ENCODE assay signal across 9 cellular contexts in the genomic region with DNA sequence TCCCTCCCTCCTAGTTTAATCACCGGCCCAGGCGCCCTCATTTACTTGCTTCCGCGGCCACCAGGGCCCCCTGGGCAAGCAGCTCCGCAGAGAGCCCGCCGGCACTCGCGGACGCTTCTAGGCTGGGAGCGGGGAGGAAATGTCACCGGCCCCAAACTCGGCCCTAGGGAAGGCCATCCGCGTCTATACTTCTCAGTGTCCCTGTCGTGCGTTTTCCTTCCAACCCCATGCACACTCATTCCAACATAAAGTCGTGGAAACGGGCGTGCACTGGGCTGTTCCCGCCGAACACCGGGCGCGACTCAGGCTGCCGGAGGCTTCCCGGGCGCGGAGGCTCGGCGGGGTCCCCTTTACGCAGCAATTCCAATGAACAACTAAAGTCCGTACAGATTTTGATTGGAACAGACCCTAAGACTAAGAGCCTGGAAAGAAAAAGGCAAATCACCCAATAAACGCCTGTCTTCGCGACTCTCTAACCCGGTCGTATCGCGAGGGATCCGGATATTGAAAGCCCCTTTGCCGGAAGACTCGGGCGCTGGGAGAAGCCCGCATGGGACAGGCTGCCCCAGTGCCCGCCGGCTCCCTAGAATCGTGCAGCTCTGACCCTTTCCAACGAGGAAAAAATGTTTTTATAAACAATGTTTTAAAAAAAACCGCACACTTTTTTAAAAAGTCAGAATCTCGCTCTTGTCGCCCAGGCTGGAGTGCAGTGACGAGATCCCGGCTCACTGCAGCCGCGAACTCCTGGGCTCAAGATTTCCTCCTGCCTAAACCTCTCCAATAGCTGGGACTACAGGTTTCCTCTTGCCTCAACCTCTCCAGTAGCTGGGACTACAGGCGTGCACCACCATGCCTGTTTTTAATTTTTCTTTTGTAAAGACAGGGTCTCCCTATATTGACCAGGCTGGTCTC. TPM values are rescaled to one million over a fixed set of nuclear protein-coding genes. Genes with fewer than 3 reads are reported as not detected.
DNase-seq lines count a peak whose midpoint lies in the region; ATAC-seq, FAIRE-seq and TF ChIP-seq lines count a peak whose summit lies in the region.
"Had no signal": no experiment of that assay in that cellular context is flagged by ENCODE, and none has a peak within 500 bp of the region (broad histone marks: within the 10 kb centered on the region; RNA-seq: fewer than 3 reads in every experiment).

No MANE protein-coding gene starts in this region.

- peak overlapping the region; percentile 36 to 39 for H3K9ac ChIP-seq in kidney (ENCODE audit: low read length in 2 of 2)

- no peaks in the 10 kb centered on the region for H3K9me3 Mint-ChIP-seq in activated T-cell treated with anti-CD3 and anti-CD28 coated beads, Interleukin-2, amount 50 U/mL, for 4 hours
- no peaks in the 10 kb centered on the region for H3K9me3 Mint-ChIP-seq in activated T-helper 17 cell treated with anti-CD3 and anti-CD28 coated beads, Interleukin-2, amount 50 U/mL, for 72 hours

- H3K36me3 ChIP-seq in kidney (ENCODE audit: control insufficient read depth in 1 of 2, insufficient read depth in 2 of 2, low read length in 2 of 2), result no peaks in the 10 kb centered on the region
- no peaks in the 10 kb centered on the region for H3K36me3 ChIP-seq in thoracic aorta

- H3K36me3 Mint-ChIP-seq in activated T-cell treated with anti-CD3 and anti-CD28 coated beads, Interleukin-2, amount 50 U/mL, for 4 hours (ENCODE audit: insufficient read depth), result no peaks in the 10 kb centered on the region
- no peaks in the 10 kb centered on the region for H3K36me3 Mint-ChIP-seq in activated T-helper 17 cell treated with anti-CD3 and anti-CD28 coated beads, Interleukin-2, amount 50 U/mL, for 72 hours (ENCODE audit: low read depth)

- DNase-seq in activated T-cell treated with anti-CD3 and anti-CD28 coated beads, Interleukin-2, amount 50 U/mL, for 4 hours, result no peak
- DNase-seq in activated T-cell treated with anti-CD3 and anti-CD28 coated beads, Interleukin-2, amount 50 U/mL, for 1 hour, result no peak
- DNase-seq in kidney (no peak), thoracic aorta (ENCODE audit: low spot score) (no peak), NCI-H82 (lab: John Stamatoyannopoulos, UW) (no peak), C1 segment of cervical spinal cord (lab: John Stamatoyannopoulos, UW) (no peak), cerebellum (ENCODE audit: low spot score) (no peak)
- DNase-seq: NCI-H1092 treated with DMSO at 0.1 percent for 48 hours had no signal

- intact Hi-C loops in kidney (cut with DNase I), result no loop called here

- H3K4me3 ChIP-seq in kidney (ENCODE audit: low read length in 2 of 2) (peak overlapping the region; percentile 30 to 56), thoracic aorta (peak overlapping the region; percentile 63)

- no peak for FAIRE-seq in kidney (lab: Jason Lieb, UNC)

- peaks cover 7% of the 10 kb centered on the region for H3K27me3 ChIP-seq in thoracic aorta (replicated peaks; ENCODE audit: insufficient read depth)

- peaks cover under 1 to 6% of the 10 kb centered on the region in 2 donors for H3K4me1 ChIP-seq in kidney (ENCODE audit: control insufficient read depth in 1 of 2, insufficient read depth in 1 of 2, low read depth in 1 of 2, low read length in 2 of 2)
- H3K4me1 ChIP-seq in thoracic aorta (ENCODE audit: control insufficient read depth in 1 of 2, low read depth in 2 of 2), result peaks cover 15 to 38% of the 10 kb centered on the region in 2 donors

- H3K4me1 Mint-ChIP-seq in activated T-cell treated with anti-CD3 and anti-CD28 coated beads, Interleukin-2, amount 50 U/mL, for 4 hours (ENCODE audit: low read depth), result peaks cover 28% of the 10 kb centered on the region
- no peaks in the 10 kb centered on the region for H3K4me1 Mint-ChIP-seq in activated T-helper 17 cell treated with anti-CD3 and anti-CD28 coated beads, Interleukin-2, amount 50 U/mL, for 72 hours

- H3K27me3 Mint-ChIP-seq in activated T-cell treated with anti-CD3 and anti-CD28 coated beads, Interleukin-2, amount 50 U/mL, for 4 hours (ENCODE audit: low read depth), result peaks cover 78% of the 10 kb centered on the region
- peaks cover 67% of the 10 kb centered on the region for H3K27me3 Mint-ChIP-seq in activated T-helper 17 cell treated with anti-CD3 and anti-CD28 coated beads, Interleukin-2, amount 50 U/mL, for 72 hours

- H3K4me3 Mint-ChIP-seq in activated T-cell treated with anti-CD3 and anti-CD28 coated beads, Interleukin-2, amount 50 U/mL, for 4 hours, result peak overlapping the region; percentile 66
- peak overlapping the region; percentile 42 for H3K4me3 Mint-ChIP-seq in activated T-helper 17 cell treated with anti-CD3 and anti-CD28 coated beads, Interleukin-2, amount 50 U/mL, for 72 hours

- peak in 1 of 2 donors; percentile 20 for ATAC-seq in activated T-cell treated with anti-CD3 and anti-CD28 coated beads, Interleukin-2, amount 50 U/mL, for 4 hours
- ATAC-seq in activated T-helper 17 cell treated with anti-CD3 and anti-CD28 coated beads, Interleukin-2, amount 50 U/mL, for 72 hours (replicated peaks), result no peak
- ATAC-seq in thoracic aorta (ENCODE audit: insufficient number of reproducible peaks, low FRiP score, low read depth), result no peak

- no peak overlapping the region for H3K27ac Mint-ChIP-seq in activated T-helper 17 cell treated with anti-CD3 and anti-CD28 coated beads, Interleukin-2, amount 50 U/mL, for 72 hours

- H3K9me3 ChIP-seq in kidney (ENCODE audit: control insufficient read depth in 1 of 2, low read length in 2 of 2) (no peaks in the 10 kb centered on the region), thoracic aorta (no peaks in the 10 kb centered on the region)

- no peak for TF ChIP-seq CTCF in kidney (IDR thresholded peaks at IDR 0.05; ENCODE audit: borderline replicate concordance, extremely low read depth, insufficient read depth)
- TF ChIP-seq CTCF in thoracic aorta (IDR thresholded peaks at IDR 0.05), result no peak

- H3K27ac ChIP-seq in kidney (ENCODE audit: low read depth in 2 of 2, low read length in 2 of 2) (peak overlapping the region in 1 of 2 donors; percentile 34), thoracic aorta (no peak overlapping the region)

RNA-seq across cellular contexts. Expression of a gene that starts 1.3 kb away (rescaled TPM):
- total RNA-seq in activated T-cell treated with anti-CD3 and anti-CD28 coated beads, Interleukin-2, amount 50 U/mL, for 4 hours, result under 1 TPM; 0.11 to 0.87 (median 0.28) TPM
- not detected for total RNA-seq in activated T-helper 17 cell treated with anti-CD3 and anti-CD28 coated beads, Interleukin-2, amount 50 U/mL, for 72 hours
- total RNA-seq in kidney (5.2 TPM), thoracic aorta (not detected), cerebellum (not detected)
- polyA plus RNA-seq in kidney (ENCODE audit: insufficient read depth, low read depth, low replicate concordance), result 6.9 TPM
